In genomic region chr2:174486614-174487535, GRCh38 we compare ENCODE assay signal across 8 cellular contexts. TPM values are rescaled to one million over a fixed set of nuclear protein-coding genes. Genes with fewer than 3 reads are reported as not detected.
DNase-seq lines count a peak whose midpoint lies in the region; ATAC-seq, FAIRE-seq and TF ChIP-seq lines count a peak whose summit lies in the region.

Gene GPR155 (minus strand): TSS chr2:174487029. CDS start chr2:174481956, 5,073 bp downstream.

- peaks cover 3 to 16% of the 10 kb centered on the region in 2 donors for H3K4me1 ChIP-seq in adrenal gland (replicated peaks in 1 of 2)
- H3K4me1 ChIP-seq in heart right ventricle = peaks cover 0 to 27% (median 10%) of the 10 kb centered on the region in 9 donors
- H3K4me1 ChIP-seq in upper lobe of left lung = peaks cover 3 to 9% (median 8%) of the 10 kb centered on the region in 4 donors

- no peak for TF ChIP-seq EP300 in upper lobe of left lung (IDR thresholded peaks at IDR 0.05)

- DNase-seq in GM12891 (ENCODE audit: insufficient read length, low spot score) (peak; percentile 84), NCI-H1436 treated with DMSO at 0.1 percent for 48 hours (lab: John Stamatoyannopoulos, UW) (peak; percentile 80), T follicular helper cell (ENCODE audit: low read depth) (peak; percentile 91), adrenal gland (peak; percentile 99 to 100 (median 100)), heart right ventricle (peak; percentile 100), posterior cingulate gyrus (peak; percentile 94 to 99 (median 98)), upper lobe of left lung (peak; percentile 98 to 100)

- WGBS in adrenal gland, 4 donors = 0 to 1% (median 0%) methylated on average over 13 to 72 of the region's 72 CpGs
- 0 to 1% methylated on average over 56 to 72 of the region's 72 CpGs for WGBS in heart right ventricle, 2 donors
- 0% methylated on average over 11 to 38 of the region's 72 CpGs for WGBS in upper lobe of left lung, 2 donors

- no peaks in the 10 kb centered on the region for H3K27me3 ChIP-seq in adrenal gland
- H3K27me3 ChIP-seq in heart right ventricle = no peaks in the 10 kb centered on the region
- no peaks in the 10 kb centered on the region for H3K27me3 ChIP-seq in upper lobe of left lung

- ATAC-seq in HG02798 (IDR thresholded peaks at IDR 0.05; ENCODE audit: poor library complexity, unreplicated experiment) (peak; percentile 95), heart right ventricle (peak; percentile 98 to 99 (median 99)), upper lobe of left lung (ENCODE audit: low FRiP score in 2 of 2) (peak; percentile 99 to 100)

- TF ChIP-seq CTCF in adrenal gland (IDR thresholded peaks at IDR 0.05) (no peak), heart right ventricle (IDR thresholded peaks at IDR 0.05) (peak in 4 of 9 donors; percentile 17 to 35 (median 23)), upper lobe of left lung (IDR thresholded peaks at IDR 0.05) (no peak)

- TF ChIP-seq POLR2A in GM12891 (IDR thresholded peaks at IDR 0.05; ENCODE audit: low read depth, low read length) (0 out of 2 replicates have a peak, but pooled peaks have one; percentile 54), adrenal gland (IDR thresholded peaks at IDR 0.05) (peak in 1 of 2 donors; percentile 63), upper lobe of left lung (IDR thresholded peaks at IDR 0.05) (peak in 1 of 4 donors; percentile 46)

- H3K9me3 ChIP-seq in adrenal gland (replicated peaks in 1 of 3) (no peaks in the 10 kb centered on the region), heart right ventricle (no peaks in the 10 kb centered on the region), upper lobe of left lung (no peaks in the 10 kb centered on the region)

- intact Hi-C loops in adrenal gland (cut with DNase I) = no loop called here
- intact Hi-C loops in heart right ventricle (cut with DNase I) = loop anchor here in 3 of 10 donors (5.0 to 10.0 kb wide), 3 partner anchors 75 to 115 kb away; partner anchors contain the start of gene WIPF1 (in 1 of the 3)
- intact Hi-C loops in posterior cingulate gyrus (cut with DNase I) = loop anchor here (2.0 kb wide), 1 partner anchor 74 kb away; no protein-coding TSS in a partner anchor

- H3K36me3 ChIP-seq in adrenal gland (replicated peaks in 1 of 2) (no peaks in the 10 kb centered on the region), heart right ventricle (peaks cover 0 to 11% (median 0%) of the 10 kb centered on the region in 9 donors), upper lobe of left lung (no peaks in the 10 kb centered on the region)

- peak; percentile 89 for FAIRE-seq in GM12891 (lab: Jason Lieb, UNC)

- H3K4me3 ChIP-seq in adrenal gland (peak within 1 kb of the TSS; percentile 27 to 91 (median 62)), heart right ventricle (peak within 1 kb of the TSS; percentile 68 to 99 (median 84)), upper lobe of left lung (peak within 1 kb of the TSS; percentile 82 to 97 (median 85))

- H3K27ac ChIP-seq in adrenal gland (peak within 1 kb of the TSS; percentile 74 to 87 (median 86)), heart right ventricle (peak within 1 kb of the TSS; percentile 84 to 96 (median 91)), upper lobe of left lung (peak within 1 kb of the TSS; percentile 80 to 90 (median 83))

TF ChIP-seq in GM12891, 5 proteins besides CTCF, POLR2A, EP300 and RAD21:
- TF ChIP-seq TAF1 (IDR thresholded peaks at IDR 0.05; ENCODE audit: low read depth, low read length) (peak; percentile 62), POLR2AphosphoS5 (IDR thresholded peaks at IDR 0.05; ENCODE audit: low read depth, low read length) (peak; percentile 6; the same call in 1 of the 2 replicates), SPI1 (IDR thresholded peaks at IDR 0.05; ENCODE audit: low read depth, low read length) (no peak), PAX5 (IDR thresholded peaks at IDR 0.05; ENCODE audit: insufficient read depth, low read length, severe bottlenecking) (no peak)
TF ChIP-seq in GM12891: peak in this region for 2.

RNA-seq across cellular contexts. Expression of gene GPR155, which starts in this region (rescaled TPM):
- 0.55 TPM for polyA plus RNA-seq in GM12891 (2012; ENCODE audit: low read depth, missing spikeins)
- 10 to 100 TPM in 5 of 8 donors, 1 to 10 TPM in 3; 6.2 to 17.6 (median 11.5) TPM for total RNA-seq in adrenal gland
- 10 to 100 TPM in 1 of 3 donors, 1 to 10 TPM in 2; 1.8 to 10.3 (median 3.9) TPM for polyA plus RNA-seq in adrenal gland
- total RNA-seq in heart right ventricle = 10 to 100 TPM; 10.7 to 17.9 (median 14.6) TPM
- 1 to 10 TPM; 2.3 to 4.8 TPM for polyA plus RNA-seq in heart right ventricle
- 1 to 10 TPM; 2.2 to 7.5 (median 3.6) TPM for total RNA-seq in upper lobe of left lung

Comparison
In these comparisons a context has a peak if more than half of its experiments do, and no peak if none do; other contexts are left out.
1. Peak in every context shown above with its lines: DNase-seq, ATAC-seq, H3K4me3 ChIP-seq and H3K27ac ChIP-seq.